8 cellular contexts compared by ENCODE assay signal in genomic region chr6:138590796-138591709, GRCh38.
DNase-seq lines count a peak whose midpoint lies in the region; TF ChIP-seq lines count a peak whose summit lies in the region.

No MANE protein-coding gene starts in this region.

- H3K27me3 Mint-ChIP-seq in Calu3 (ENCODE audit: unreplicated experiment) (no peaks in the 10 kb centered on the region), type B pancreatic cell (no peaks in the 10 kb centered on the region)

- H3K27ac ChIP-seq in VCaP: no peak overlapping the region

- no peaks in the 10 kb centered on the region for H3K36me3 Mint-ChIP-seq in Calu3 (ENCODE audit: insufficient read depth, unreplicated experiment)
- no peaks in the 10 kb centered on the region for H3K36me3 Mint-ChIP-seq in type B pancreatic cell

- H3K4me1 Mint-ChIP-seq in Calu3 (ENCODE audit: low read depth, unreplicated experiment) (peaks cover 34% of the 10 kb centered on the region), type B pancreatic cell (ENCODE audit: unreplicated experiment) (peaks cover 33% of the 10 kb centered on the region)

- DNase-seq in Calu3 (peak; percentile 63), H7 (peak; percentile 66), NCI-H2171 (lab: John Stamatoyannopoulos, UW) (peak; percentile 47), epithelial cell of esophagus (ENCODE audit: low read depth) (peak; percentile 73), middle frontal gyrus (ENCODE audit: extremely low spot score, low spot score) (peak; percentile 74), type B pancreatic cell (ENCODE audit: extremely low spot score, unreplicated experiment) (no peak)
- DNase-seq in activated CD4-positive, CD25-positive, alpha-beta regulatory T cell treated with anti-CD3 and anti-CD28 coated beads, Interleukin-2, amount 50 U/mL, for 72 hours: no peak

- H3K9me3 Mint-ChIP-seq in Calu3 (ENCODE audit: low read depth, unreplicated experiment) (no peaks in the 10 kb centered on the region), type B pancreatic cell (no peaks in the 10 kb centered on the region)

- H3K27me3 ChIP-seq in H7 (ENCODE audit: control insufficient read depth, insufficient read depth, low read length): no peaks in the 10 kb centered on the region

- TF ChIP-seq CTCF in Calu3 (IDR thresholded peaks at IDR 0.05; ENCODE audit: unreplicated experiment) (peak; percentile 35), VCaP (conservative IDR thresholded peaks at IDR 0.05) (peak; percentile 90), epithelial cell of esophagus (IDR thresholded peaks at IDR 0.05; ENCODE audit: insufficient read depth, low read depth, low read length, missing control alignments) (peak; percentile 95), type B pancreatic cell (conservative IDR thresholded peaks at IDR 0.05) (peak; percentile 89)

- BruUV-seq in Calu3 (replicated peaks; lab: Mats Ljungman, UMichigan): no TSS peak

- H3K4me3 Mint-ChIP-seq in Calu3 (ENCODE audit: low read depth, unreplicated experiment) (no peak overlapping the region), type B pancreatic cell (peak overlapping the region; percentile 23)

- peak overlapping the region; percentile 45 for H3K27ac Mint-ChIP-seq in Calu3 (ENCODE audit: unreplicated experiment)
- peak overlapping the region; percentile 27 for H3K27ac Mint-ChIP-seq in type B pancreatic cell

- CTCF ChIA-PET in Calu3 (lab: Charles Lee): no interaction called here

- H3K4me3 ChIP-seq in H7 (ENCODE audit: insufficient read depth, low read depth, low read length) (no peak overlapping the region), epithelial cell of esophagus (ENCODE audit: low read length) (no peak overlapping the region)

- intact Hi-C loops in Calu3 (cut with micrococcal nuclease; ENCODE audit: unreplicated experiment): loop anchor here (5.0 to 10.0 kb wide), 2 partner anchors 101 to 166 kb away; no protein-coding TSS in a partner anchor

- H3K36me3 ChIP-seq in H7 (replicated peaks; ENCODE audit: control insufficient read depth, insufficient read depth, low read length): no peaks in the 10 kb centered on the region

Comparison
In these comparisons a context has a peak if more than half of its experiments do, and no peak if none do; other contexts are left out.
1. DNase-seq: peak in Calu3 (single experiment), H7 (single experiment), NCI-H2171 (single experiment), epithelial cell of esophagus (single experiment) and middle frontal gyrus (single experiment); none in type B pancreatic cell (single experiment) and activated CD4-positive, CD25-positive, alpha-beta regulatory T cell treated with anti-CD3 and anti-CD28 coated beads, Interleukin-2, amount 50 U/mL, for 72 hours (single experiment).
2. CTCF ChIP-seq: peak in every context shown above with its lines; median percentile 95 in epithelial cell of esophagus; 90 in VCaP; 89 in type B pancreatic cell; 35 in Calu3.